In the genomic region with DNA sequence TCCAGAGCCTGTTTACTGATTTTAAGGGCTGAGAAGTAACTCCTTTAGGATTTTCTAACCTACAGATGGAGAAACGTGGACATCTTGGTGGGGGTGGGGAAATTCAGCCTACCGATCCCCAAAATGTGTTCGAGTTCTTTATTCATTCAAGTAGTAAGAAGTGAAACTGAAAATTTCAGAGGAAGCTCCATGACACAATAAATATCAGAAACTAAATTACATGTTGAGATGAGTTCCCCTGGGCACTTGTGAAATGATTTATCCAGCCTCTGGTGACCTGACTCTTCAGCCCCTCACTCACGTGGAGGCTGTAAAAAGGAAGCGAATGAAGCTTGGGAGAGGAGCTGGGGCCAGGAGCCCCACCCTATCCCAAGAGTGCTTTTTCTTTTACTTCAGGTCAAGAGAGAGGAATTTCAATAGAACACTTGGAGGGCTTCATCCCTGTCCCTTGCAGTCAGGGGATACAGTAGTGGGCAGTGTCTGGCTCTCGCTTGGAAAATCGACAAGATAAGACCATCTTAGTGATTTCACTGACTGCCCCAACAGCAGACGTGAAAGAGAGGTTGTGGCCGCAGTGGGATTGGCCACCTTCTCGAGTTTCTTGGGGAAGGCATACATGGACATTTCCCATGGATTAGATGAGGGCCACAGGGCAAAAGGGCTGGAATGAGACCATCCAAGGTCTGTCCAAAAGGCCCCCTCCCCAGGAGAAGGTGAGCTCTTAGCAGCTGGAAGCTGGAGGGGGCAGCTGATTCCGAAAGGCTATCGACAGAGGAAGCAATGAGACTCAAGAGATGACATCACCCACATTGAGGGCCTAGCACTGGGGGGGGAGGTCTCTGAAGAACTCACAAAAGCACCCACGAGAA, we compare ENCODE assay signal across 1 cellular context.
TF ChIP-seq lines count a peak whose summit lies in the region.

No MANE protein-coding gene starts in this region.

TF ChIP-seq in H1, 55 proteins besides CTCF, POLR2A, EP300 and RAD21 (continued from another document):
- no peak for TF ChIP-seq ASH2L (IDR thresholded peaks at IDR 0.05; ENCODE audit: low read length)
- no peak for TF ChIP-seq ZNF274 (IDR thresholded peaks at IDR 0.05; ENCODE audit: borderline replicate concordance, extremely low read depth, low read length)
- TF ChIP-seq, protein P1, sequence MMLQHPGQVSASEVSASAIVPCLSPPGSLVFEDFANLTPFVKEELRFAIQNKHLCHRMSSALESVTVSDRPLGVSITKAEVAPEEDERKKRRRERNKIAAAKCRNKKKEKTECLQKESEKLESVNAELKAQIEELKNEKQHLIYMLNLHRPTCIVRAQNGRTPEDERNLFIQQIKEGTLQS (IDR thresholded peaks at IDR 0.05; ENCODE audit: insufficient read depth, low read depth, low read length), result no peak
- TF ChIP-seq CHD2 (IDR thresholded peaks at IDR 0.05; ENCODE audit: low read length), result no peak
- TF ChIP-seq HDAC6 (IDR thresholded peaks at IDR 0.05; ENCODE audit: low read depth, low read length), result no peak
- no peak for TF ChIP-seq JUND (IDR thresholded peaks at IDR 0.05; ENCODE audit: low read length)
- TF ChIP-seq SAP30 (IDR thresholded peaks at IDR 0.05; ENCODE audit: insufficient read depth, insufficient replicate concordance, low read length), result no peak
- TF ChIP-seq SIX5 (IDR thresholded peaks at IDR 0.05; ENCODE audit: low read depth, low read length), result no peak
- TF ChIP-seq NANOG (IDR thresholded peaks at IDR 0.05; ENCODE audit: insufficient read depth, low read depth, low read length, poor library complexity, severe bottlenecking), result no peak
- no peak for TF ChIP-seq TAF7 (optimal IDR thresholded peaks at IDR 0.05; ENCODE audit: borderline replicate concordance, low read depth, low read length)
TF ChIP-seq in H1: peak in this region for 0.
